23 cellular contexts compared by ENCODE assay signal in genomic region chr5:1124181-1125029, GRCh38. TPM values are rescaled to one million over a fixed set of nuclear protein-coding genes. Genes with fewer than 3 reads are reported as not detected.
DNase-seq lines count a peak whose midpoint lies in the region; ATAC-seq, FAIRE-seq and TF ChIP-seq lines count a peak whose summit lies in the region.
"Had no signal": no experiment of that assay in that cellular context is flagged by ENCODE, and none has a peak within 500 bp of the region (broad histone marks: within the 10 kb centered on the region; RNA-seq: fewer than 3 reads in every experiment).

No MANE protein-coding gene starts in this region.

- H3K36me3 ChIP-seq in SJCRH30 (no peaks in the 10 kb centered on the region), mucosa of descending colon (ENCODE audit: low read depth) (no peaks in the 10 kb centered on the region), stomach smooth muscle (ENCODE audit: control insufficient read depth in 2 of 2, insufficient read depth in 2 of 2, low read length in 2 of 2) (no peaks in the 10 kb centered on the region)
- H3K36me3 ChIP-seq: MG63, right lobe of liver had no signal

- DNase-seq in SJCRH30: peak in 1 of 2 experiments; percentile 60
- DNase-seq in Right ventricle myocardium superior: peak; percentile 76
- peak in 2 of 3 donors; percentile 5 to 43 for DNase-seq in mucosa of descending colon
- no peak for DNase-seq in H4 (ENCODE audit: low spot score)
- no peak for DNase-seq in RWPE1 (ENCODE audit: low spot score)
- no peak for DNase-seq in GM12892 (ENCODE audit: insufficient read length)
- DNase-seq: activated CD4-positive, alpha-beta T cell treated with anti-CD3 and anti-CD28 coated beads for 1 hour; activated CD8-positive, alpha-beta memory T cell treated with anti-CD3 and anti-CD28 coated beads for 24 hours; activated T-cell treated with anti-CD3 and anti-CD28 coated beads, Interleukin-2, amount 50 U/mL, for 48 hours; CD8-positive, alpha-beta T cell; H9; kidney glomerular epithelial cell; MG63; NCI-H226; stimulated activated CD4-positive, alpha-beta T cell treated with anti-CD3 and anti-CD28 coated beads, Interleukin-2, amount 100 ng/mL, for 24 hours; stimulated activated naive CD4-positive, alpha-beta T cell treated with Interleukin-2 at 50 U/mL for 16 hours had no signal

- no peak overlapping the region for H3K9ac ChIP-seq in stomach smooth muscle (ENCODE audit: low read length in 2 of 2)

- intact Hi-C loops in Right ventricle myocardium superior (cut with DNase I) (no loop called here), mucosa of descending colon (cut with DNase I, micrococcal nuclease) (no loop called here)

- H3K27me3 ChIP-seq in SJCRH30: no peaks in the 10 kb centered on the region
- H3K27me3 ChIP-seq in stomach smooth muscle (ENCODE audit: control insufficient read depth in 1 of 2, insufficient read depth in 2 of 2, low read length in 2 of 2): no peaks in the 10 kb centered on the region
- H3K27me3 ChIP-seq: right lobe of liver had no signal

- CTCF ChIA-PET in RWPE1 (lab: Yijun Ruan, JAX): no interaction called here

- H3K4me3 ChIP-seq in SJCRH30 (peak overlapping the region; percentile 50), mucosa of descending colon (no peak overlapping the region), stomach smooth muscle (ENCODE audit: low read length in 2 of 2) (no peak overlapping the region)
- H3K4me3 ChIP-seq: MG63, right lobe of liver had no signal

- H3K9me3 ChIP-seq in SJCRH30 (replicated peaks) (no peaks in the 10 kb centered on the region), mucosa of descending colon (no peaks in the 10 kb centered on the region), stomach smooth muscle (ENCODE audit: control insufficient read depth in 2 of 2, low read length in 2 of 2) (no peaks in the 10 kb centered on the region)
- H3K9me3 ChIP-seq: MG63, right lobe of liver had no signal

- POLR2A ChIA-PET in RWPE1 (lab: Yijun Ruan, JAX; ENCODE audit: low non-redundant PET): no interaction called here

- no peak for TF ChIP-seq CTCF in mucosa of descending colon (IDR thresholded peaks at IDR 0.05)
- no peak for TF ChIP-seq CTCF in RWPE1 (conservative IDR thresholded peaks at IDR 0.05; ENCODE audit: low read depth)

- ATAC-seq in Right ventricle myocardium superior (ENCODE audit: poor library complexity) (peak; percentile 23), mucosa of descending colon (no peak), HG02759 (IDR thresholded peaks at IDR 0.05; ENCODE audit: unreplicated experiment) (no peak)
- ATAC-seq: activated naive CD4-positive, alpha-beta T cell treated with anti-CD3 and anti-CD28 coated beads, Interleukin-2, amount 50 U/mL, for 72 hours; CD8-positive, alpha-beta T cell had no signal

- H3K27ac ChIP-seq in SJCRH30: peak overlapping the region; percentile 95
- H3K27ac ChIP-seq in stomach smooth muscle (ENCODE audit: low read length): peak overlapping the region; percentile 31
- H3K27ac ChIP-seq in RWPE1: no peak overlapping the region
- H3K27ac ChIP-seq: HL-60, right lobe of liver had no signal

- H3K4me1 ChIP-seq in SJCRH30 (peaks cover 52% of the 10 kb centered on the region), mucosa of descending colon (ENCODE audit: low read depth) (peaks cover 25% of the 10 kb centered on the region), stomach smooth muscle (ENCODE audit: control insufficient read depth, insufficient read depth, low read length) (peaks cover 11% of the 10 kb centered on the region)

- TF ChIP-seq POLR2A in GM12892 (IDR thresholded peaks at IDR 0.05; ENCODE audit: low read depth, low read length): no peak

- FAIRE-seq in GM12892 (lab: Jason Lieb, UNC): no peak
- FAIRE-seq: colon, urothelium cell line had no signal

RNA-seq across cellular contexts. Expression of gene SLC12A7, which starts 12.5 kb away (rescaled TPM):
- total RNA-seq in SJCRH30 (2014; rRNA removed; shearing (Covaris generic)): 11.5 and 12.0 TPM in 2 replicates
- total RNA-seq in Right ventricle myocardium superior: 172 TPM
- total RNA-seq in mucosa of descending colon: 10 to 100 TPM; 80.5 to 97.4 (median 94.1) TPM
- 8.8 and 13.8 TPM in 2 replicates for total RNA-seq in H4 (2014; rRNA removed; shearing (Covaris generic))
- polyA plus RNA-seq in GM12892 (2012; ENCODE audit: missing spikeins): 2.0 TPM

Comparison
In these comparisons a context has a peak if more than half of its experiments do, and no peak if none do; other contexts are left out.
1. DNase-seq: peak in Right ventricle myocardium superior (single experiment) and mucosa of descending colon (2 of 3); none in H4 (single experiment), RWPE1 (single experiment) and GM12892 (single experiment).